Comparison of ENCODE assay signal across 13 cellular contexts in the genomic region with DNA sequence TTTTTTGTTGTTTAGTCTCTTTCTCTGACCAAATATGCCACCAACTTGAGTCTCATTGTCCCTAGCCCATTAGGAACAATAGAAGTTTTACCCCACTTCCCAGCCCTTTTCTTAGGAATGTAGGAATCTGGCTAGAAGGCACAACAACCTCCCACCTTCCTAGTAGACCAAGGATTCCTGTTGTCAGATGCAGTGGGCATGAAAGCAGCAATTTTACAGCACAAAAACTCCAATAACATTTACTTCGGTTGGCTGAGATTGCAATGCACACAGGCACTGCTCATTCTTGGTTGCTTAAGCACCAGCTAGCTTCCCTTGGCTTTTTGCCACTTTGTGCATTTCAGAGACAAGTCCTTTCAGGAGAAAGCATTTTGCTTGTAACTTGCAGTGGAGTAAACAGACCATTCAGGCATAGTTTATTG.
DNase-seq lines count a peak whose midpoint lies in the region; ATAC-seq and TF ChIP-seq lines count a peak whose summit lies in the region.
"Had no signal": no experiment of that assay in that cellular context is flagged by ENCODE, and none has a peak within 500 bp of the region (broad histone marks: within the 10 kb centered on the region; RNA-seq: fewer than 3 reads in every experiment).

No MANE protein-coding gene starts in this region.

- H3K9me3 Mint-ChIP-seq in stimulated activated effector memory CD8-positive, alpha-beta T cell treated with anti-CD3 and anti-CD28 coated beads, Interleukin-12 subunit alpha, Interleukin-12 subunit beta, amount 100 ng/mL, for 72 hours: no peaks in the 10 kb centered on the region
- H3K9me3 Mint-ChIP-seq: activated B cell treated with CpG ODN at 0.5 μM for 24 hours had no signal

- no peaks in the 10 kb centered on the region for H3K36me3 Mint-ChIP-seq in stimulated activated effector memory CD8-positive, alpha-beta T cell treated with anti-CD3 and anti-CD28 coated beads, Interleukin-12 subunit alpha, Interleukin-12 subunit beta, amount 100 ng/mL, for 72 hours

- H3K27ac ChIP-seq in lower lobe of right lung: no peak overlapping the region
- H3K27ac ChIP-seq: adrenal gland, left ventricle myocardium inferior, upper lobe of left lung had no signal

- no peaks in the 10 kb centered on the region for H3K9me3 ChIP-seq in lower lobe of right lung
- H3K9me3 ChIP-seq in MG63: no peaks in the 10 kb centered on the region
- H3K9me3 ChIP-seq: adrenal gland, left ventricle myocardium inferior, upper lobe of left lung had no signal

- H3K36me3 ChIP-seq in lower lobe of right lung (no peaks in the 10 kb centered on the region), MG63 (no peaks in the 10 kb centered on the region)
- H3K36me3 ChIP-seq: adrenal gland, left ventricle myocardium inferior, upper lobe of left lung had no signal

- no peaks in the 10 kb centered on the region for H3K4me1 ChIP-seq in lower lobe of right lung
- H3K4me1 ChIP-seq: adrenal gland, left ventricle myocardium inferior had no signal

- H3K4me3 ChIP-seq in lower lobe of right lung (no peak overlapping the region), MG63 (no peak overlapping the region)
- H3K4me3 ChIP-seq: adrenal gland, left ventricle myocardium inferior, upper lobe of left lung had no signal

- ATAC-seq in lower lobe of right lung (peak; percentile 23 to 64), HG02970 (IDR thresholded peaks at IDR 0.05; ENCODE audit: low FRiP score, unreplicated experiment) (no peak)
- ATAC-seq in stimulated activated effector memory CD8-positive, alpha-beta T cell treated with anti-CD3 and anti-CD28 coated beads, Interleukin-12 subunit alpha, Interleukin-12 subunit beta, amount 100 ng/mL, for 72 hours: no peak

- H3K27ac Mint-ChIP-seq in stimulated activated effector memory CD8-positive, alpha-beta T cell treated with anti-CD3 and anti-CD28 coated beads, Interleukin-12 subunit alpha, Interleukin-12 subunit beta, amount 100 ng/mL, for 72 hours: no peak overlapping the region
- H3K27ac Mint-ChIP-seq: activated B cell treated with CpG ODN at 0.5 μM for 24 hours had no signal

- H3K4me1 Mint-ChIP-seq in stimulated activated effector memory CD8-positive, alpha-beta T cell treated with anti-CD3 and anti-CD28 coated beads, Interleukin-12 subunit alpha, Interleukin-12 subunit beta, amount 100 ng/mL, for 72 hours: no peaks in the 10 kb centered on the region
- H3K4me1 Mint-ChIP-seq: activated B cell treated with CpG ODN at 0.5 μM for 24 hours had no signal

- TF ChIP-seq CTCF in lower lobe of right lung (IDR thresholded peaks at IDR 0.05): no peak

- H3K4me3 Mint-ChIP-seq in stimulated activated effector memory CD8-positive, alpha-beta T cell treated with anti-CD3 and anti-CD28 coated beads, Interleukin-12 subunit alpha, Interleukin-12 subunit beta, amount 100 ng/mL, for 72 hours: no peak overlapping the region
- H3K4me3 Mint-ChIP-seq: activated B cell treated with CpG ODN at 0.5 μM for 24 hours had no signal

- H3K27me3 ChIP-seq in lower lobe of right lung (ENCODE audit: low read depth): no peaks in the 10 kb centered on the region
- no peaks in the 10 kb centered on the region for H3K27me3 ChIP-seq in MG63
- H3K27me3 ChIP-seq: adrenal gland, upper lobe of left lung had no signal

- intact Hi-C loops in lower lobe of right lung (cut with DNase I): no loop called here

- DNase-seq in DMS79 treated with DMSO at 0.1 percent for 48 hours (lab: John Stamatoyannopoulos, UW) (peak; percentile 86), NCI-H187 treated with DMSO at 0.1 percent for 48 hours (lab: John Stamatoyannopoulos, UW) (peak; percentile 39), dedifferentiated amniotic fluid mesenchymal stem cell (ENCODE audit: extremely low spot score) (peak; percentile 86), lower lobe of right lung (no peak), MG63 (no peak), SW 1271 (lab: John Stamatoyannopoulos, UW) (no peak)
- DNase-seq in stimulated activated effector memory CD8-positive, alpha-beta T cell treated with anti-CD3 and anti-CD28 coated beads, Interleukin-12 subunit alpha, Interleukin-12 subunit beta, amount 100 ng/mL, for 72 hours (ENCODE audit: low spot score in 2 of 2): no peak
- DNase-seq: activated B cell treated with CpG ODN at 0.5 μM for 24 hours; left ventricle myocardium inferior; stimulated activated CD4-positive, alpha-beta T cell treated with anti-CD3 and anti-CD28 coated beads, Interleukin-15, amount 100 ng/mL, for 24 hours had no signal

Comparison
In these comparisons a context has a peak if more than half of its experiments do, and no peak if none do; other contexts are left out.
1. DNase-seq: peak in DMS79 treated with DMSO at 0.1 percent for 48 hours (single experiment), NCI-H187 treated with DMSO at 0.1 percent for 48 hours (single experiment) and dedifferentiated amniotic fluid mesenchymal stem cell (single experiment); none in lower lobe of right lung (single experiment), MG63 (single experiment), stimulated activated effector memory CD8-positive, alpha-beta T cell treated with anti-CD3 and anti-CD28 coated beads, Interleukin-12 subunit alpha, Interleukin-12 subunit beta, amount 100 ng/mL, for 72 hours (0 of 2) and SW 1271 (0 of 2).
2. ATAC-seq: peak in lower lobe of right lung (2 of 2); none in stimulated activated effector memory CD8-positive, alpha-beta T cell treated with anti-CD3 and anti-CD28 coated beads, Interleukin-12 subunit alpha, Interleukin-12 subunit beta, amount 100 ng/mL, for 72 hours (single experiment) and HG02970 (single experiment).